Comparison of ENCODE assay signal across 16 cellular contexts in genomic region chr3:16104161-16104560, GRCh38.
"Had no signal": no experiment of that assay in that cellular context is flagged by ENCODE, and none has a peak within 500 bp of the region (broad histone marks: within the 10 kb centered on the region; RNA-seq: fewer than 3 reads in every experiment).

No MANE protein-coding gene starts in this region.

- DNase-seq: activated CD4-positive, alpha-beta T cell treated with anti-CD3 and anti-CD28 coated beads, Interleukin-2, amount 10 ng/mL, durations not matched to agents 24 days and 14 days; activated naive CD4-positive, alpha-beta T cell; dermis blood vessel endothelial cell; endodermal cell; erythroblast; immature natural killer cell; left cardiac atrium; mammary epithelial cell; mucosa of descending colon; natural killer cell; right lobe of liver; stimulated activated CD4-positive, alpha-beta T cell treated with anti-CD3 and anti-CD28 coated beads, Interleukin-2, amount 100 ng/mL, for 48 hours; stimulated activated naive CD4-positive, alpha-beta T cell treated with Interleukin-2 at 50 U/mL for 16 hours had no signal

- H3K9me3 ChIP-seq: mucosa of descending colon, right lobe of liver had no signal

- H3K27ac ChIP-seq: right lobe of liver had no signal

- H3K27ac Mint-ChIP-seq: activated CD4-positive, alpha-beta T cell treated with anti-CD3 and anti-CD28 coated beads, Interleukin-2, amount 10 ng/mL, durations not matched to agents 24 days and 14 days; activated T-helper 1 cell treated with anti-CD3 and anti-CD28 coated beads, Interleukin-12 subunit alpha, Interleukin-12 subunit beta, Interleukin-2, Interleukin-4 antibody, amounts not matched to agents 30 ng/mL and 10 ng/mL and 1 ng/mL, durations not matched to agents 14 hours and 24 hours and 36 hours; endodermal cell; immature natural killer cell; natural killer cell; progenitor cell of endocrine pancreas; type B pancreatic cell had no signal

- H3K27me3 ChIP-seq: right lobe of liver had no signal

- ATAC-seq: mucosa of descending colon, natural killer cell had no signal

- H3K27me3 Mint-ChIP-seq: activated CD4-positive, alpha-beta T cell treated with anti-CD3 and anti-CD28 coated beads, Interleukin-2, amount 10 ng/mL, durations not matched to agents 24 days and 14 days; progenitor cell of endocrine pancreas had no signal

- H3K4me3 ChIP-seq: mucosa of descending colon, right lobe of liver had no signal

- H3K4me3 Mint-ChIP-seq: activated CD4-positive, alpha-beta T cell treated with anti-CD3 and anti-CD28 coated beads, Interleukin-2, amount 10 ng/mL, durations not matched to agents 24 days and 14 days; activated T-helper 1 cell treated with anti-CD3 and anti-CD28 coated beads, Interleukin-12 subunit alpha, Interleukin-12 subunit beta, Interleukin-2, Interleukin-4 antibody, amounts not matched to agents 30 ng/mL and 10 ng/mL and 1 ng/mL, durations not matched to agents 14 hours and 24 hours and 36 hours; endodermal cell; immature natural killer cell; natural killer cell; type B pancreatic cell had no signal

- H3K4me1 Mint-ChIP-seq: activated CD4-positive, alpha-beta T cell treated with anti-CD3 and anti-CD28 coated beads, Interleukin-2, amount 10 ng/mL, durations not matched to agents 24 days and 14 days; endodermal cell; immature natural killer cell; natural killer cell had no signal

- H3K36me3 ChIP-seq: right lobe of liver had no signal

- H3K9me3 Mint-ChIP-seq: endodermal cell, immature natural killer cell, natural killer cell had no signal

- H3K4me1 ChIP-seq: right lobe of liver had no signal

- H3K36me3 Mint-ChIP-seq: natural killer cell, type B pancreatic cell had no signal
